17 cellular contexts compared by ENCODE assay signal in genomic region chr6:38391206-38391908, GRCh38.
DNase-seq lines count a peak whose midpoint lies in the region; ATAC-seq, FAIRE-seq and TF ChIP-seq lines count a peak whose summit lies in the region.
"Had no signal": no experiment of that assay in that cellular context is flagged by ENCODE, and none has a peak within 500 bp of the region (broad histone marks: within the 10 kb centered on the region; RNA-seq: fewer than 3 reads in every experiment).

No MANE protein-coding gene starts in this region.

- TF ChIP-seq CTCF in HFFc6 (IDR thresholded peaks at IDR 0.05) (no peak), hepatocyte (IDR thresholded peaks at IDR 0.05; ENCODE audit: poor library complexity) (no peak)

- 89% methylated on average over 5 of the region's 5 CpGs for WGBS in hepatocyte (ENCODE audit: low lambda C conversion rate, missing lambda C conversion rate)

- ATAC-seq in activated T-helper 17 cell treated with anti-CD3 and anti-CD28 coated beads, Interleukin-2, amount 50 U/mL, for 72 hours (replicated peaks), result peak; percentile 49
- ATAC-seq: pancreas had no signal

- H3K4me3 Mint-ChIP-seq in HFFc6, result peak overlapping the region; percentile 15
- no peak overlapping the region for H3K4me3 Mint-ChIP-seq in activated T-helper 17 cell treated with anti-CD3 and anti-CD28 coated beads, Interleukin-2, amount 50 U/mL, for 72 hours
- H3K4me3 Mint-ChIP-seq: activated CD4-positive, alpha-beta memory T cell treated with anti-CD3 and anti-CD28 coated beads for 36 hours had no signal

- 0 out of 2 replicates have a peak, but pooled peaks cover 6% of the 10 kb centered on the region for H3K36me3 Mint-ChIP-seq in HFFc6 (ENCODE audit: low read depth)
- H3K36me3 Mint-ChIP-seq in activated T-helper 17 cell treated with anti-CD3 and anti-CD28 coated beads, Interleukin-2, amount 50 U/mL, for 72 hours (ENCODE audit: low read depth), result no peaks in the 10 kb centered on the region
- H3K36me3 Mint-ChIP-seq: activated CD4-positive, alpha-beta memory T cell treated with anti-CD3 and anti-CD28 coated beads for 36 hours had no signal

- in situ Hi-C loops in ACHN (cut with HindIII; ENCODE audit: low pct_ligation_motif_present, low pct_unique_long_range_greater_than_20kb, low sequenced_read_pairs), result no loop called here

- no peaks in the 10 kb centered on the region for H3K9me2 ChIP-seq in hepatocyte (replicated peaks; ENCODE audit: insufficient read depth)

- H3K27ac Mint-ChIP-seq in HFFc6, result peak overlapping the region; percentile 88
- H3K27ac Mint-ChIP-seq in activated T-helper 17 cell treated with anti-CD3 and anti-CD28 coated beads, Interleukin-2, amount 50 U/mL, for 72 hours, result no peak overlapping the region
- H3K27ac Mint-ChIP-seq: activated CD4-positive, alpha-beta memory T cell treated with anti-CD3 and anti-CD28 coated beads for 36 hours had no signal

- H3K4me1 ChIP-seq in hepatocyte (ENCODE audit: insufficient read depth), result peaks cover 9% of the 10 kb centered on the region
- H3K4me1 ChIP-seq: SJCRH30, spleen had no signal

- no peak overlapping the region for H3K4me3 ChIP-seq in hepatocyte
- H3K4me3 ChIP-seq: pancreas, SJCRH30, spleen had no signal

- H2AFZ ChIP-seq in hepatocyte, result no peak overlapping the region

- no peak for TF ChIP-seq POLR2A in GM12891 (IDR thresholded peaks at IDR 0.05; ENCODE audit: low read depth, low read length)

- no peaks in the 10 kb centered on the region for H4K20me1 ChIP-seq in hepatocyte (ENCODE audit: insufficient read depth, poor library complexity, severe bottlenecking)

- H3K4me2 ChIP-seq in hepatocyte, result no peak overlapping the region

- H3K27me3 Mint-ChIP-seq in HFFc6 (ENCODE audit: insufficient read depth), result no peaks in the 10 kb centered on the region
- H3K27me3 Mint-ChIP-seq in activated T-helper 17 cell treated with anti-CD3 and anti-CD28 coated beads, Interleukin-2, amount 50 U/mL, for 72 hours, result no peaks in the 10 kb centered on the region
- H3K27me3 Mint-ChIP-seq: activated CD4-positive, alpha-beta memory T cell treated with anti-CD3 and anti-CD28 coated beads for 36 hours had no signal

- H3K4me1 Mint-ChIP-seq in HFFc6 (ENCODE audit: low read depth), result peaks cover 52% of the 10 kb centered on the region
- no peaks in the 10 kb centered on the region for H3K4me1 Mint-ChIP-seq in activated T-helper 17 cell treated with anti-CD3 and anti-CD28 coated beads, Interleukin-2, amount 50 U/mL, for 72 hours

- H3K27ac ChIP-seq in hepatocyte, result no peak overlapping the region
- H3K27ac ChIP-seq: pancreas, SJCRH30, spleen had no signal

- H3K36me3 ChIP-seq in hepatocyte (replicated peaks; ENCODE audit: insufficient read depth, low read depth), result no peaks in the 10 kb centered on the region
- H3K36me3 ChIP-seq: pancreas, SJCRH30, spleen had no signal

- peak; percentile 17 for DNase-seq in ACHN
- DNase-seq in HFFc6, result peak; percentile 34
- peak; percentile 8 for DNase-seq in hepatocyte (ENCODE audit: low spot score)
- DNase-seq in NCI-H2196 treated with DMSO at 0.1 percent for 48 hours (lab: John Stamatoyannopoulos, UW; ENCODE audit: unreplicated experiment), result no peak
- no peak for DNase-seq in ureter (ENCODE audit: low spot score)
- no peak for DNase-seq in GM12891 (ENCODE audit: insufficient read length, low spot score)
- DNase-seq in cortex of kidney (lab: John Stamatoyannopoulos, UW), result no peak
- DNase-seq: activated CD4-positive, alpha-beta memory T cell treated with anti-CD3 and anti-CD28 coated beads for 36 hours; activated effector memory CD4-positive, alpha-beta T cell treated with anti-CD3 and anti-CD28 coated beads, Interleukin-2, amount 50 U/mL, for 16 hours; Caco-2; left cardiac atrium; NCI-H2107; NK-92 treated with Interleukin-12 subunit alpha and Interleukin-12 subunit beta, amount 100 ng/mL, for 24 hours; pancreas; SJCRH30; spleen had no signal

- no peaks in the 10 kb centered on the region for H3K79me2 ChIP-seq in hepatocyte

- no peak for FAIRE-seq in GM12891 (lab: Jason Lieb, UNC)
- FAIRE-seq: pancreas had no signal

- no peaks in the 10 kb centered on the region for H3K9me3 ChIP-seq in hepatocyte (ENCODE audit: low read depth)
- H3K9me3 ChIP-seq: Caco-2, pancreas, SJCRH30, spleen had no signal

- no peaks in the 10 kb centered on the region for H3K9me3 Mint-ChIP-seq in HFFc6
- no peaks in the 10 kb centered on the region for H3K9me3 Mint-ChIP-seq in activated T-helper 17 cell treated with anti-CD3 and anti-CD28 coated beads, Interleukin-2, amount 50 U/mL, for 72 hours
- H3K9me3 Mint-ChIP-seq: activated CD4-positive, alpha-beta memory T cell treated with anti-CD3 and anti-CD28 coated beads for 36 hours had no signal

- H3K27me3 ChIP-seq in hepatocyte, result no peaks in the 10 kb centered on the region
- H3K27me3 ChIP-seq: pancreas, SJCRH30, spleen had no signal

TF ChIP-seq in GM12891, 5 proteins besides CTCF, POLR2A, EP300 and RAD21:
- TF ChIP-seq POLR2AphosphoS5 (IDR thresholded peaks at IDR 0.05; ENCODE audit: low read depth, low read length) (no peak), TAF1 (IDR thresholded peaks at IDR 0.05; ENCODE audit: low read depth, low read length) (no peak), PAX5 (IDR thresholded peaks at IDR 0.05; ENCODE audit: insufficient read depth, low read length, severe bottlenecking) (no peak), SPI1 (IDR thresholded peaks at IDR 0.05; ENCODE audit: low read depth, low read length) (no peak), POU2F2 (IDR thresholded peaks at IDR 0.05; ENCODE audit: low read depth, low read length) (no peak)

Comparison
In these comparisons a context has a peak if more than half of its experiments do, and no peak if none do; other contexts are left out.
1. DNase-seq: peak in ACHN (single experiment), HFFc6 (single experiment) and hepatocyte (single experiment); none in NCI-H2196 treated with DMSO at 0.1 percent for 48 hours (single experiment), ureter (single experiment), GM12891 (single experiment) and cortex of kidney (single experiment).